8 cellular contexts compared by ENCODE assay signal in the genomic region with DNA sequence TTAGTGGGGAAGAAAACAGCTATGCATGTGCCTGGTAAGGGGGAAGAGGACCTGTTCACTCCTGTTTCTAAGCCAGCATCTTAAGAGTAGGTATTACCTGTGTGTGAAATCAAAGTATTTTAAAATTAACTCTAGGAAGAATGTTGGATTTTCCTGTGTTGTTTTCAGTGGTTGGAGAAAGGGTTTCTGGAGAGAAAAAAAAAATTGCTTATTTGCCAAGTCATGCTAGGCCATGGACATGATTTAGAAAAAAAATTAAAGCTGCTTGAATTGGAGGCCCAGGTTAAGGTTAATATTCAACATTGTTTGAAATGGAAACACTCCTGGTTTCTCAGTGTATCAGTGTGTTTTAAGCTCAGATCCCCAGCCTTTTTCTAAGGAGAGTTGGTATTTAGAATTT. TPM values are rescaled to one million over a fixed set of nuclear protein-coding genes. Genes with fewer than 3 reads are reported as not detected.
DNase-seq lines count a peak whose midpoint lies in the region; ATAC-seq and TF ChIP-seq lines count a peak whose summit lies in the region.
"Had no signal": no experiment of that assay in that cellular context is flagged by ENCODE, and none has a peak within 500 bp of the region (broad histone marks: within the 10 kb centered on the region; RNA-seq: fewer than 3 reads in every experiment).

No MANE protein-coding gene starts in this region.

- peaks cover 20 to 35% (median 21%) of the 10 kb centered on the region in 3 donors for H3K4me1 Mint-ChIP-seq in CD8-positive, alpha-beta memory T cell

- H3F3A ChIP-seq in GM23248 (ENCODE audit: insufficient read depth): 0 out of 2 replicates have a peak, but pooled peaks cover 7% of the 10 kb centered on the region
- no peaks in the 10 kb centered on the region for H3F3A ChIP-seq in neural cell (ENCODE audit: insufficient read depth, low read length, poor library complexity, severe bottlenecking)

- H3K4me2 ChIP-seq in GM23248 (ENCODE audit: unreplicated experiment) (peak overlapping the region; percentile 90), neural cell (ENCODE audit: low read length) (peak overlapping the region; percentile 66)

- peak overlapping the region; percentile 81 for H3K9ac ChIP-seq in GM23248
- peak overlapping the region; percentile 58 for H3K9ac ChIP-seq in neural cell (ENCODE audit: low read length)

- TF ChIP-seq CTCF in neural cell (IDR thresholded peaks at IDR 0.05; ENCODE audit: poor library complexity, severe bottlenecking): no peak

- no peaks in the 10 kb centered on the region for H3K27me3 ChIP-seq in CD8-positive, alpha-beta memory T cell (ENCODE audit: insufficient read depth, low read length, poor library complexity, severe bottlenecking)
- H3K27me3 ChIP-seq in GM23248 (replicated peaks; ENCODE audit: insufficient read depth) (no peaks in the 10 kb centered on the region), neural cell (ENCODE audit: insufficient read depth, low read depth, low read length) (no peaks in the 10 kb centered on the region)

- H3K36me3 ChIP-seq in CD8-positive, alpha-beta memory T cell (ENCODE audit: insufficient read depth, low read length): no peaks in the 10 kb centered on the region
- H3K36me3 ChIP-seq in GM23248 (ENCODE audit: low read depth): no peaks in the 10 kb centered on the region
- H3K36me3 ChIP-seq in neural cell (ENCODE audit: insufficient read depth, low read length): no peaks in the 10 kb centered on the region

- POLR2A ChIA-PET in CD8-positive, alpha-beta memory T cell (lab: Charles Lee): interaction anchor here (0.7 to 4.2 kb wide), 2 partner anchors 12 to 155 kb away, joined by 3 to 18 read pairs; no protein-coding TSS in a partner anchor

- CTCF ChIA-PET in CD8-positive, alpha-beta memory T cell (lab: Charles Lee): interaction anchor here (1.0 to 1.2 kb wide), 4 partner anchors 12 to 192 kb away, joined by 3 to 6 read pairs (median 4); no protein-coding TSS in a partner anchor

- no peaks in the 10 kb centered on the region for H4K20me1 ChIP-seq in GM23248 (ENCODE audit: insufficient read depth)
- no peaks in the 10 kb centered on the region for H4K20me1 ChIP-seq in neural cell (ENCODE audit: insufficient read depth)

- no peak for TF ChIP-seq RAD21 in neural cell (conservative IDR thresholded peaks at IDR 0.05)

- no peaks in the 10 kb centered on the region for H3K36me3 Mint-ChIP-seq in CD8-positive, alpha-beta memory T cell

- H3K79me2 ChIP-seq in GM23248 (ENCODE audit: insufficient read depth) (no peaks in the 10 kb centered on the region), neural cell (replicated peaks; ENCODE audit: insufficient read depth, low read length) (no peaks in the 10 kb centered on the region)

- peak overlapping the region in 3 of 8 donors; percentile 54 to 75 (median 58) for H3K27ac Mint-ChIP-seq in CD8-positive, alpha-beta memory T cell

- no peak for TF ChIP-seq EP300 in neural cell (conservative IDR thresholded peaks at IDR 0.05; ENCODE audit: poor library complexity, severe bottlenecking)

- H3K9me3 Mint-ChIP-seq in CD8-positive, alpha-beta memory T cell: no peaks in the 10 kb centered on the region

- peaks cover 14% of the 10 kb centered on the region for H3K4me1 ChIP-seq in CD8-positive, alpha-beta memory T cell (ENCODE audit: insufficient read depth, low read length)
- peaks cover 8% of the 10 kb centered on the region; the same call in 1 of the 2 replicates for H3K4me1 ChIP-seq in GM23248 (ENCODE audit: insufficient read depth)

- in situ Hi-C loops in GM23248 (cut with MboI): no loop called here

- peak overlapping the region; percentile 63 to 88 (median 77) for H3K4me3 Mint-ChIP-seq in CD8-positive, alpha-beta memory T cell

- peak overlapping the region; percentile 57 for H3K4me3 ChIP-seq in CD8-positive, alpha-beta memory T cell (ENCODE audit: low read length)
- H3K4me3 ChIP-seq in GM23248 (peak overlapping the region; percentile 74; the same call in 1 of the 2 replicates), neural cell (ENCODE audit: low read length) (peak overlapping the region; percentile 75)

- peaks cover 19 to 26% of the 10 kb centered on the region in 2 donors for H3K27me3 Mint-ChIP-seq in CD8-positive, alpha-beta memory T cell

- H2AFZ ChIP-seq in GM23248 (peak overlapping the region; percentile 92), neural cell (ENCODE audit: low read depth, low read length) (peak overlapping the region; percentile 15)

- H3K9me3 ChIP-seq in CD8-positive, alpha-beta memory T cell (ENCODE audit: low read length): no peaks in the 10 kb centered on the region
- H3K9me3 ChIP-seq in GM23248 (ENCODE audit: low read depth): no peaks in the 10 kb centered on the region
- H3K9me3 ChIP-seq in neural cell (ENCODE audit: low read length): no peaks in the 10 kb centered on the region

- H3K9me2 ChIP-seq in GM23248 (ENCODE audit: insufficient read depth) (no peaks in the 10 kb centered on the region), neural cell (ENCODE audit: insufficient read depth, low read length) (no peaks in the 10 kb centered on the region)

- no peak for ATAC-seq in GM21717 (IDR thresholded peaks at IDR 0.05; ENCODE audit: unreplicated experiment)

- no peak for DNase-seq in CD8-positive, alpha-beta memory T cell
- DNase-seq in GM23248: no peak
- DNase-seq in caudate nucleus (lab: John Stamatoyannopoulos, UW): no peak
- DNase-seq in OCI-M2 (lab: John Stamatoyannopoulos, UW; ENCODE audit: unreplicated experiment): no peak
- DNase-seq in stimulated activated CD4-positive, alpha-beta T cell treated with anti-CD3 and anti-CD28 coated beads, Interleukin-15, amount 100 ng/mL, for 24 hours: no peak
- DNase-seq: DND-41 had no signal

- H3K27ac ChIP-seq in CD8-positive, alpha-beta memory T cell (ENCODE audit: low read depth, low read length): no peak overlapping the region
- H3K27ac ChIP-seq in GM23248: no peak overlapping the region
- H3K27ac ChIP-seq in caudate nucleus (ENCODE audit: low read depth, low read length): peak overlapping the region; percentile 24
- H3K27ac ChIP-seq in neural cell (ENCODE audit: low read length): no peak overlapping the region

TF ChIP-seq in neural cell, 6 proteins besides CTCF, POLR2A, EP300 and RAD21:
- no peak for TF ChIP-seq EZH2 (IDR thresholded peaks at IDR 0.05; ENCODE audit: borderline replicate concordance, insufficient read depth, low read length, poor library complexity, severe bottlenecking)
- no peak for TF ChIP-seq MXI1 (conservative IDR thresholded peaks at IDR 0.05; ENCODE audit: poor library complexity, severe bottlenecking)
- no peak for TF ChIP-seq SMC3 (conservative IDR thresholded peaks at IDR 0.05; ENCODE audit: poor library complexity)
- TF ChIP-seq TAF1 (IDR thresholded peaks at IDR 0.05; ENCODE audit: low read depth): no peak
- TF ChIP-seq, protein P1, sequence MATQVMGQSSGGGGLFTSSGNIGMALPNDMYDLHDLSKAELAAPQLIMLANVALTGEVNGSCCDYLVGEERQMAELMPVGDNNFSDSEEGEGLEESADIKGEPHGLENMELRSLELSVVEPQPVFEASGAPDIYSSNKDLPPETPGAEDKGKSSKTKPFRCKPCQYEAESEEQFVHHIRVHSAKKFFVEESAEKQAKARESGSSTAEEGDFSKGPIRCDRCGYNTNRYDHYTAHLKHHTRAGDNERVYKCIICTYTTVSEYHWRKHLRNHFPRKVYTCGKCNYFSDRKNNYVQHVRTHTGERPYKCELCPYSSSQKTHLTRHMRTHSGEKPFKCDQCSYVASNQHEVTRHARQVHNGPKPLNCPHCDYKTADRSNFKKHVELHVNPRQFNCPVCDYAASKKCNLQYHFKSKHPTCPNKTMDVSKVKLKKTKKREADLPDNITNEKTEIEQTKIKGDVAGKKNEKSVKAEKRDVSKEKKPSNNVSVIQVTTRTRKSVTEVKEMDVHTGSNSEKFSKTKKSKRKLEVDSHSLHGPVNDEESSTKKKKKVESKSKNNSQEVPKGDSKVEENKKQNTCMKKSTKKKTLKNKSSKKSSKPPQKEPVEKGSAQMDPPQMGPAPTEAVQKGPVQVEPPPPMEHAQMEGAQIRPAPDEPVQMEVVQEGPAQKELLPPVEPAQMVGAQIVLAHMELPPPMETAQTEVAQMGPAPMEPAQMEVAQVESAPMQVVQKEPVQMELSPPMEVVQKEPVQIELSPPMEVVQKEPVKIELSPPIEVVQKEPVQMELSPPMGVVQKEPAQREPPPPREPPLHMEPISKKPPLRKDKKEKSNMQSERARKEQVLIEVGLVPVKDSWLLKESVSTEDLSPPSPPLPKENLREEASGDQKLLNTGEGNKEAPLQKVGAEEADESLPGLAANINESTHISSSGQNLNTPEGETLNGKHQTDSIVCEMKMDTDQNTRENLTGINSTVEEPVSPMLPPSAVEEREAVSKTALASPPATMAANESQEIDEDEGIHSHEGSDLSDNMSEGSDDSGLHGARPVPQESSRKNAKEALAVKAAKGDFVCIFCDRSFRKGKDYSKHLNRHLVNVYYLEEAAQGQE (IDR thresholded peaks at IDR 0.05; ENCODE audit: borderline replicate concordance): no peak
- TF ChIP-seq POLR2AphosphoS5 (IDR thresholded peaks at IDR 0.05): no peak
TF ChIP-seq in neural cell: peak in this region for 0.

RNA-seq across cellular contexts. Expression of a gene that starts 42.8 kb away (rescaled TPM):
- 1 to 10 TPM; 5.1 to 5.6 TPM for total RNA-seq in CD8-positive, alpha-beta memory T cell
- polyA plus RNA-seq in CD8-positive, alpha-beta memory T cell: 1.0 TPM
- total RNA-seq in GM23248 (2014; rRNA removed; shearing (Covaris generic)): 2.8 and 4.2 TPM in 2 replicates
- 2.5 TPM in 2 replicates for polyA plus RNA-seq in GM23248 (2016; fragmentation: Nextera tagmentation; extraction: Ambion mirVana)
- polyA plus RNA-seq in neural cell: 47.1 and 47.8 TPM in 2 replicates
- polyA minus RNA-seq in neural cell: 102 and 129 TPM in 2 replicates

Comparison
In these comparisons a context has a peak if more than half of its experiments do, and no peak if none do; other contexts are left out.
1. RNA of a gene that starts 42.8 kb away (polyA plus RNA-seq): 47.1 to 47.8 TPM in neural cell; 2.5 TPM in GM23248 and 1.0 TPM in CD8-positive, alpha-beta memory T cell (single experiment); every median in the first group is over 10 times any median in the second.
2. Peak in every context shown above with its lines, with median percentiles within 50 percentile points of each other: H3K4me3 ChIP-seq.